Comparison of ENCODE assay signal across 1 cellular context in the genomic region with DNA sequence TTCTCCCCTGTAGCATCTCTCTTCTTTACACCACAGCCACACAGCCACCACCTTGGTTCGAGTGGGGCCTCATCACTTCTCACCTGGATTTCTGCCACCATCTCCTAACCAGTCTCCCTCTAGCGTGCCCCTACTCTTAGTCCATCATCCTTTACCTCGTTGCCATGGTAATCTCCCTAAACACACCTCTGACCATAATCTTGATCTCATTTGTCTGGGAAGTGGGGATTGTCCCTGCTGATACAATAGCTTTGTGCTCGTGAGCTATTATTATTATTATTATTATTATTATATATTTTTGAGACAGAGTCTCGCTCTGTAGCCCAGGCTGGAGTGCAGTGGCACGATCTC.
TF ChIP-seq lines count a peak whose summit lies in the region.

No MANE protein-coding gene starts in this region.

TF ChIP-seq in GM23338, 12 proteins besides CTCF, POLR2A, EP300 and RAD21 (continued from another document):
- TF ChIP-seq, protein P1, sequence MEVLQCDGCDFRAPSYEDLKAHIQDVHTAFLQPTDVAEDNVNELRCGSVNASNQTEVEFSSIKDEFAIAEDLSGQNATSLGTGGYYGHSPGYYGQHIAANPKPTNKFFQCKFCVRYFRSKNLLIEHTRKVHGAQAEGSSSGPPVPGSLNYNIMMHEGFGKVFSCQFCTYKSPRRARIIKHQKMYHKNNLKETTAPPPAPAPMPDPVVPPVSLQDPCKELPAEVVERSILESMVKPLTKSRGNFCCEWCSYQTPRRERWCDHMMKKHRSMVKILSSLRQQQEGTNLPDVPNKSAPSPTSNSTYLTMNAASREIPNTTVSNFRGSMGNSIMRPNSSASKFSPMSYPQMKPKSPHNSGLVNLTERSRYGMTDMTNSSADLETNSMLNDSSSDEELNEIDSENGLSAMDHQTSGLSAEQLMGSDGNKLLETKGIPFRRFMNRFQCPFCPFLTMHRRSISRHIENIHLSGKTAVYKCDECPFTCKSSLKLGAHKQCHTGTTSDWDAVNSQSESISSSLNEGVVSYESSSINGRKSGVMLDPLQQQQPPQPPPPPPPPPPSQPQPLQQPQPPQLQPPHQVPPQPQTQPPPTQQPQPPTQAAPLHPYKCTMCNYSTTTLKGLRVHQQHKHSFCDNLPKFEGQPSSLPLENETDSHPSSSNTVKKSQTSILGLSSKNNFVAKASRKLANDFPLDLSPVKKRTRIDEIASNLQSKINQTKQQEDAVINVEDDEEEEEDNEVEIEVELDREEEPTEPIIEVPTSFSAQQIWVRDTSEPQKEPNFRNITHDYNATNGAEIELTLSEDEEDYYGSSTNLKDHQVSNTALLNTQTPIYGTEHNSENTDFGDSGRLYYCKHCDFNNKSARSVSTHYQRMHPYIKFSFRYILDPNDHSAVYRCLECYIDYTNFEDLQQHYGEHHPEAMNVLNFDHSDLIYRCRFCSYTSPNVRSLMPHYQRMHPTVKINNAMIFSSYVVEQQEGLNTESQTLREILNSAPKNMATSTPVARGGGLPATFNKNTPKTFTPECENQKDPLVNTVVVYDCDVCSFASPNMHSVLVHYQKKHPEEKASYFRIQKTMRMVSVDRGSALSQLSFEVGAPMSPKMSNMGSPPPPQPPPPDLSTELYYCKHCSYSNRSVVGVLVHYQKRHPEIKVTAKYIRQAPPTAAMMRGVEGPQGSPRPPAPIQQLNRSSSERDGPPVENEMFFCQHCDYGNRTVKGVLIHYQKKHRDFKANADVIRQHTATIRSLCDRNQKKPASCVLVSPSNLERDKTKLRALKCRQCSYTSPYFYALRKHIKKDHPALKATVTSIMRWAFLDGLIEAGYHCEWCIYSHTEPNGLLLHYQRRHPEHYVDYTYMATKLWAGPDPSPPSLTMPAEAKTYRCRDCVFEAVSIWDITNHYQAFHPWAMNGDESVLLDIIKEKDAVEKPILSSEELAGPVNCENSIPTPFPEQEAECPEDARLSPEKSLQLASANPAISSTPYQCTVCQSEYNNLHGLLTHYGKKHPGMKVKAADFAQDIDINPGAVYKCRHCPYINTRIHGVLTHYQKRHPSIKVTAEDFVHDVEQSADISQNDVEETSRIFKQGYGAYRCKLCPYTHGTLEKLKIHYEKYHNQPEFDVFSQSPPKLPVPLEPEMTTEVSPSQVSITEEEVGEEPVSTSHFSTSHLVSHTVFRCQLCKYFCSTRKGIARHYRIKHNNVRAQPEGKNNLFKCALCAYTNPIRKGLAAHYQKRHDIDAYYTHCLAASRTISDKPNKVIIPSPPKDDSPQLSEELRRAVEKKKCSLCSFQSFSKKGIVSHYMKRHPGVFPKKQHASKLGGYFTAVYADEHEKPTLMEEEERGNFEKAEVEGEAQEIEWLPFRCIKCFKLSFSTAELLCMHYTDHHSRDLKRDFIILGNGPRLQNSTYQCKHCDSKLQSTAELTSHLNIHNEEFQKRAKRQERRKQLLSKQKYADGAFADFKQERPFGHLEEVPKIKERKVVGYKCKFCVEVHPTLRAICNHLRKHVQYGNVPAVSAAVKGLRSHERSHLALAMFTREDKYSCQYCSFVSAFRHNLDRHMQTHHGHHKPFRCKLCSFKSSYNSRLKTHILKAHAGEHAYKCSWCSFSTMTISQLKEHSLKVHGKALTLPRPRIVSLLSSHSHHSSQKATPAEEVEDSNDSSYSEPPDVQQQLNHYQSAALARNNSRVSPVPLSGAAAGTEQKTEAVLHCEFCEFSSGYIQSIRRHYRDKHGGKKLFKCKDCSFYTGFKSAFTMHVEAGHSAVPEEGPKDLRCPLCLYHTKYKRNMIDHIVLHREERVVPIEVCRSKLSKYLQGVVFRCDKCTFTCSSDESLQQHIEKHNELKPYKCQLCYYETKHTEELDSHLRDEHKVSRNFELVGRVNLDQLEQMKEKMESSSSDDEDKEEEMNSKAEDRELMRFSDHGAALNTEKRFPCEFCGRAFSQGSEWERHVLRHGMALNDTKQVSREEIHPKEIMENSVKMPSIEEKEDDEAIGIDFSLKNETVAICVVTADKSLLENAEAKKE (CRISPR knock-in tag; IDR thresholded peaks at IDR 0.05) = no peak
- TF ChIP-seq EZH2phosphoT487 (IDR thresholded peaks at IDR 0.05; ENCODE audit: unreplicated experiment) (no peak), ZNF331 (CRISPR knock-in tag; IDR thresholded peaks at IDR 0.05; ENCODE audit: low read depth) (no peak), NANOG (IDR thresholded peaks at IDR 0.05; ENCODE audit: borderline replicate concordance) (no peak), STAT1 (IDR thresholded peaks at IDR 0.05; ENCODE audit: unreplicated experiment) (no peak), ZNF114 (CRISPR knock-in tag; IDR thresholded peaks at IDR 0.05) (no peak), POLR2AphosphoS5 (IDR thresholded peaks at IDR 0.05; ENCODE audit: low read depth) (no peak)
